Comparison of ENCODE assay signal across 13 cellular contexts in the genomic region with DNA sequence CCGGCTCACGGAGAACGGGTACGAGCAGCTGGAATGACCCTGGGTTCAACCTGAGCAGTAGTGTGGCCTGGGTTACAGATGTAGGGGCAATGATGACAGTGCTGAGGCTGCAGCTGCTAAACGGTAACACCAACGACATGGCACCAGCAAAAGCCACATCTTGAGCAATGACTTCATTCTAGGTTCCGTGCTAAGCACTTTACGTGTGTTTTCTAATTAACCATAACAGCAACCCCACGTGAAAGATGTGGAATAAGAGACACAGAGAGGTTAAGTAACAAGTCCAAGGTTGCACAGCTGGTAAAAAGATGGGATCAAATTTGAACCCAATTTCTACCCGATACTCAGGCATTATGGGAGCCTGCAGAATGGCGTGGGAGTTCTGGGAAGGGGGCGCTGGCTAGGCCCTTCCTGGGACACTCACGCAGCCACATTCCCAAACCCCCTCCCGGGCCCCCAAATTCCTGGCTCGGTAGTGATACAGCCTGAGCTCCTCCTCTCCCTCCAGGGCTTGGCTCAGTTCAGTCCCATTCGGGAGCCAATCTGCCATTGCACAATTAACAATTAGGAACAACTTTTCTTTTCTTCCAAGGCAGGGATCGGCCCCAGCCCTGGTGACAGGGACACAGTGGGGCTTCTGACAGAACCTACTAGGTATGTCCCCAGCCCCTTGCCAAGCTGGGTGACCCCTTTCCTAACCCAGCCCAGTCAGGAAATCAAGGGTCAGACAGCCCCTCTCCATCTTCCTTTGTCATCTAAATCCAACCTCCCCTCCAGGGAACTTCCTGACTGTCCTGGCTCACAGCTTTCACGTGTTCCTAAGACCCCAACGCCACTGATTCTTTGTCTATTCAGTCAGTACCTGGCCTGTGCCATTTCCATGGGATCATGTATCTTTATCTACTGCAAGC. TPM values are rescaled to one million over a fixed set of nuclear protein-coding genes. Genes with fewer than 3 reads are reported as not detected.
A peak's percentile ranks its signal among the peaks of the same experiment; 100 is the strongest.
DNase-seq lines count a peak whose midpoint lies in the region; ATAC-seq and TF ChIP-seq lines count a peak whose summit lies in the region.
"Had no signal": no experiment of that assay in that cellular context is flagged by ENCODE, and none has a peak within 500 bp of the region (broad histone marks: within the 10 kb centered on the region; RNA-seq: fewer than 3 reads in every experiment).

No MANE protein-coding gene starts in this region.

- H3K27me3 ChIP-seq in aorta (ENCODE audit: control insufficient read depth in 1 of 2, insufficient read depth in 2 of 2, low read length in 1 of 2) = no peaks in the 10 kb centered on the region
- no peaks in the 10 kb centered on the region for H3K27me3 ChIP-seq in CD8-positive, alpha-beta T cell (ENCODE audit: insufficient read depth, low read length)
- H3K27me3 ChIP-seq: right lobe of liver had no signal

- no peak overlapping the region for H3K27ac Mint-ChIP-seq in nephron progenitor cell
- H3K27ac Mint-ChIP-seq in activated naive CD4-positive, alpha-beta T cell treated with anti-CD3 and anti-CD28 coated beads, Interleukin-2, amount 50 U/mL, for 72 hours = peak overlapping the region in 1 of 2 donors; percentile 29
- H3K27ac Mint-ChIP-seq in CD8-positive, alpha-beta T cell = no peak overlapping the region
- H3K27ac Mint-ChIP-seq: dendritic cell treated with granulocyte-macrophage colony-stimulating factor and Interleukin-4, amounts not matched to agents 40 ng/mL and 50 ng/mL, for 4 days had no signal

- H3K36me3 Mint-ChIP-seq in nephron progenitor cell (ENCODE audit: low read depth) = no peaks in the 10 kb centered on the region
- H3K36me3 Mint-ChIP-seq in activated naive CD4-positive, alpha-beta T cell treated with anti-CD3 and anti-CD28 coated beads, Interleukin-2, amount 50 U/mL, for 72 hours = peaks cover 9 to 20% of the 10 kb centered on the region in 2 donors
- peaks cover 21% of the 10 kb centered on the region for H3K36me3 Mint-ChIP-seq in CD8-positive, alpha-beta T cell

- peak overlapping the region; percentile 6 to 43 for H3K27ac ChIP-seq in aorta (ENCODE audit: low read depth in 1 of 2, low read length in 2 of 2)
- no peak overlapping the region for H3K27ac ChIP-seq in CD8-positive, alpha-beta T cell (ENCODE audit: low read depth, low read length)
- H3K27ac ChIP-seq: KMS-11, right lobe of liver had no signal

- H3K4me3 Mint-ChIP-seq in nephron progenitor cell = peak overlapping the region; percentile 41
- no peak overlapping the region for H3K4me3 Mint-ChIP-seq in CD8-positive, alpha-beta T cell
- H3K4me3 Mint-ChIP-seq: dendritic cell treated with granulocyte-macrophage colony-stimulating factor and Interleukin-4, amounts not matched to agents 40 ng/mL and 50 ng/mL, for 4 days had no signal

- H3K4me3 ChIP-seq in aorta (ENCODE audit: low read length in 2 of 2) = no peak overlapping the region
- no peak overlapping the region for H3K4me3 ChIP-seq in CD8-positive, alpha-beta T cell (ENCODE audit: low read depth, low read length)
- H3K4me3 ChIP-seq: right lobe of liver had no signal

- CTCF ChIA-PET in CD8-positive, alpha-beta T cell (lab: Charles Lee) = interaction anchor here (0.7 to 1.5 kb wide), 5 partner anchors 15 to 59 kb away, joined by 3 to 6 read pairs (median 3); no protein-coding TSS in a partner anchor

- DNase-seq in Right ventricle myocardium inferior (ENCODE audit: missing footprints) (peak; percentile 77), cardiac septum (ENCODE audit: low spot score) (no peak), fibroblast of gingiva (ENCODE audit: low read depth) (peak; percentile 56), nephron progenitor cell (no peak), aorta (no peak)
- DNase-seq in activated naive CD4-positive, alpha-beta T cell treated with anti-CD3 and anti-CD28 coated beads, Interleukin-2, amount 50 U/mL, for 72 hours (ENCODE audit: low spot score in 2 of 2) = no peak
- DNase-seq in CD8-positive, alpha-beta T cell = no peak
- DNase-seq: activated T-cell treated with anti-CD3 and anti-CD28 coated beads, Interleukin-2, amount 50 U/mL, for 48 hours; NCI-H510A treated with DMSO at 0.1 percent for 48 hours; right lobe of liver had no signal

- no peaks in the 10 kb centered on the region for H3K9me3 ChIP-seq in aorta (ENCODE audit: control insufficient read depth, low read length)
- no peaks in the 10 kb centered on the region for H3K9me3 ChIP-seq in CD8-positive, alpha-beta T cell (ENCODE audit: low read length)
- H3K9me3 ChIP-seq: right lobe of liver had no signal

- no peaks in the 10 kb centered on the region for H3K27me3 Mint-ChIP-seq in nephron progenitor cell (ENCODE audit: low read depth, poor library complexity)
- no peaks in the 10 kb centered on the region for H3K27me3 Mint-ChIP-seq in CD8-positive, alpha-beta T cell (ENCODE audit: low read depth)

- TF ChIP-seq CTCF in nephron progenitor cell (IDR thresholded peaks at IDR 0.05) = no peak
- no peak for TF ChIP-seq CTCF in CD8-positive, alpha-beta T cell (IDR thresholded peaks at IDR 0.05)

- whole genome bisulfite sequencing in aorta, 2 donors = 49 to 59% methylated on average over 19 of the region's 19 CpGs

- peaks cover 74% of the 10 kb centered on the region for H3K4me1 Mint-ChIP-seq in nephron progenitor cell
- H3K4me1 Mint-ChIP-seq in CD8-positive, alpha-beta T cell (ENCODE audit: low read depth) = peaks cover 34% of the 10 kb centered on the region

- H3K36me3 ChIP-seq in aorta (ENCODE audit: control insufficient read depth in 1 of 2, insufficient read depth in 2 of 2, low read length in 1 of 2) = no peaks in the 10 kb centered on the region
- no peaks in the 10 kb centered on the region for H3K36me3 ChIP-seq in CD8-positive, alpha-beta T cell (ENCODE audit: insufficient read depth, low read length)
- H3K36me3 ChIP-seq: right lobe of liver had no signal

- intact Hi-C loops in Right ventricle myocardium inferior (cut with DNase I) = no loop called here
- intact Hi-C loops in cardiac septum (cut with DNase I) = no loop called here
- intact Hi-C loops in aorta (cut with DNase I) = no loop called here
- intact Hi-C loops in CD8-positive, alpha-beta T cell (cut with DNase I, micrococcal nuclease) = no loop called here

- ATAC-seq in Right ventricle myocardium inferior = peak; percentile 62
- peak; percentile 3 for ATAC-seq in aorta (ENCODE audit: low FRiP score)
- ATAC-seq in activated naive CD4-positive, alpha-beta T cell treated with anti-CD3 and anti-CD28 coated beads, Interleukin-2, amount 50 U/mL, for 72 hours = no peak
- ATAC-seq in CD8-positive, alpha-beta T cell = no peak
- no peak for ATAC-seq in GM19324 (IDR thresholded peaks at IDR 0.05; ENCODE audit: low FRiP score, unreplicated experiment)

- POLR2A ChIA-PET in CD8-positive, alpha-beta T cell (lab: Charles Lee) = interaction anchor here (1.5 to 1.9 kb wide), 2 partner anchors 11 to 15 kb away, joined by 4 to 10 read pairs; no protein-coding TSS in a partner anchor

- H3K9me3 Mint-ChIP-seq in nephron progenitor cell = no peaks in the 10 kb centered on the region
- no peaks in the 10 kb centered on the region for H3K9me3 Mint-ChIP-seq in activated naive CD4-positive, alpha-beta T cell treated with anti-CD3 and anti-CD28 coated beads, Interleukin-2, amount 50 U/mL, for 72 hours
- H3K9me3 Mint-ChIP-seq in CD8-positive, alpha-beta T cell = no peaks in the 10 kb centered on the region
- H3K9me3 Mint-ChIP-seq: dendritic cell treated with granulocyte-macrophage colony-stimulating factor and Interleukin-4, amounts not matched to agents 40 ng/mL and 50 ng/mL, for 4 days had no signal

- H3K4me1 ChIP-seq in aorta (ENCODE audit: control insufficient read depth in 1 of 2, insufficient read depth in 2 of 2, low read length in 2 of 2) = no peaks in the 10 kb centered on the region
- peaks cover 3% of the 10 kb centered on the region for H3K4me1 ChIP-seq in CD8-positive, alpha-beta T cell (ENCODE audit: insufficient read depth, low read length)

RNA-seq across cellular contexts. Expression of a gene that starts 23.9 kb away (rescaled TPM):
- total RNA-seq in Right ventricle myocardium inferior (49.3 TPM), cardiac septum (55.8 TPM), aorta (100 to 1,000 TPM; 135 to 155 TPM)
- 100 to 1,000 TPM in 1 of 2 donors, 10 to 100 TPM in 1; 12.1 to 112 TPM for polyA plus RNA-seq in aorta
- 100 to 1,000 TPM; 111 to 118 TPM for total RNA-seq in activated naive CD4-positive, alpha-beta T cell treated with anti-CD3 and anti-CD28 coated beads, Interleukin-2, amount 50 U/mL, for 72 hours
- 10 to 100 TPM; 55.0 to 56.0 TPM for total RNA-seq in CD8-positive, alpha-beta T cell

Comparison
In these comparisons a context has a peak if more than half of its experiments do, and no peak if none do; other contexts are left out.
1. DNase-seq: peak in Right ventricle myocardium inferior (single experiment) and fibroblast of gingiva (single experiment); none in cardiac septum (single experiment), nephron progenitor cell (single experiment), aorta (0 of 2), activated naive CD4-positive, alpha-beta T cell treated with anti-CD3 and anti-CD28 coated beads, Interleukin-2, amount 50 U/mL, for 72 hours (0 of 2) and CD8-positive, alpha-beta T cell (0 of 7).
2. ATAC-seq: peak in Right ventricle myocardium inferior (single experiment) and aorta (single experiment); none in activated naive CD4-positive, alpha-beta T cell treated with anti-CD3 and anti-CD28 coated beads, Interleukin-2, amount 50 U/mL, for 72 hours (0 of 2), CD8-positive, alpha-beta T cell (single experiment) and GM19324 (single experiment).